In the genomic region with DNA sequence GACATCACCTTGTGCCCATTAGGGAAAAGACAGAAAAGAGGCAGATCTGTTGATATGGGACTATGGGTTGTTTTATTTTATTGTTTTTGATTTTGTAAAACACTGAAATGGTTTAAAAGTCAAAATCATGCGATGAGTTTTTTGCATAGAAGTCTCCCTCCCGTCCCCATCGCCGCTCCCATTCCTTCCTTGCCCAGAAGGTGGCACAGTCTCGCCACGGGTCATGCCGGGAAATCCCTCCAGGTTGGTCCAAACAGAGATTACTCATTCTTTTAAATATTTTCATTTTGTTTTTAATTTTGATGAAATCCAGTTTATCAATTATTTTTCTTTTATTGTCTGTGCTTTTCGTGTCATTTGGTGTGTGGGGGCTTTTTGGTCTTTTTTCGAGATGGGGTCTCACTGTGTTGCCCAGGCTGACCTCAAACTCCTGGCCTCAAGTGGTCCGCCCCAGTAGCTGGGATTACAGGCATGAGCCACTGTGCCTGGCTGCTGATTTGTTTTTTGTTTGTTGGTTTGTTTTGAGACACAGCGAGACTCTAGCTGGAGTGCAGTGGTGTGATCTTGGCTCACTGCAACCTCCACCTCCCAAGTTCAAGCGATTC, we compare ENCODE assay signal across 2 cellular contexts.
TF ChIP-seq lines count a peak whose summit lies in the region.

No MANE protein-coding gene starts in this region.

TF ChIP-seq in GM12891, 5 proteins besides CTCF, POLR2A, EP300 and RAD21:
- TF ChIP-seq SPI1 (IDR thresholded peaks at IDR 0.05; ENCODE audit: low read depth, low read length) (no peak), TAF1 (IDR thresholded peaks at IDR 0.05; ENCODE audit: low read depth, low read length) (no peak), PAX5 (IDR thresholded peaks at IDR 0.05; ENCODE audit: insufficient read depth, low read length, severe bottlenecking) (no peak), POLR2AphosphoS5 (IDR thresholded peaks at IDR 0.05; ENCODE audit: low read depth, low read length) (no peak), POU2F2 (IDR thresholded peaks at IDR 0.05; ENCODE audit: low read depth, low read length) (no peak)

TF ChIP-seq in H1, 55 proteins besides CTCF, POLR2A, EP300 and RAD21:
- TF ChIP-seq JUND (IDR thresholded peaks at IDR 0.05; ENCODE audit: low read length) = peak; percentile 41; the same call in 1 of the 2 replicates
- TF ChIP-seq NANOG (IDR thresholded peaks at IDR 0.05; ENCODE audit: insufficient read depth, low read depth, low read length, poor library complexity, severe bottlenecking) = no peak
TF ChIP-seq in H1: peak in this region for 1.
